22 cellular contexts compared by ENCODE assay signal in the genomic region with DNA sequence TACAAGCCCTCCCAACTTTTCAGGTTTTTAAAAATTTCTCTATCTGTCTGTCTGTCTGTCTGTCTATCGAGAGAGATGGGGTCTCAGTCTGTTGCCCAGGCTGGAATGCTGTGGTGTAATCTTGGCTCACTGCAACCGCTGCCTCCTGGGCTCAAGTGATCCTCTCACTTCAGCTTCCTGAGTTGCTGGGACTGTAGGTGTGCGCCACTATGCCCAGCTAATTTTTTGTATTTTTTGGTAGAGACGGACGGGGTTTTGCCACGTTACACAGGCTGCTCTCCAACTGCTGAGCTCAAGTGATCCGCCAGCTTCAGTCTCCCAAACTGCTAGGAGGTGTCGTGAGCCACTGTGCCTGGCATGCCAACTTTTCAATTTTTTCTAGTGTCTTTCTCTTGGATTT. TPM values are rescaled to one million over a fixed set of nuclear protein-coding genes. Genes with fewer than 3 reads are reported as not detected.
DNase-seq lines count a peak whose midpoint lies in the region; ATAC-seq and TF ChIP-seq lines count a peak whose summit lies in the region.
"Had no signal": no experiment of that assay in that cellular context is flagged by ENCODE, and none has a peak within 500 bp of the region (broad histone marks: within the 10 kb centered on the region; RNA-seq: fewer than 3 reads in every experiment).

No MANE protein-coding gene starts in this region.

- H3K4me2 ChIP-seq in GM23338 = no peak overlapping the region
- H3K4me2 ChIP-seq: PC-9 had no signal

- H3K36me3 ChIP-seq in GM23338 (ENCODE audit: insufficient read depth) (no peaks in the 10 kb centered on the region), upper lobe of right lung (no peaks in the 10 kb centered on the region)
- H3K36me3 ChIP-seq: BE2C, MG63 had no signal

- H3K4me1 ChIP-seq in GM23338 (ENCODE audit: insufficient read depth) (no peaks in the 10 kb centered on the region), upper lobe of right lung (peaks cover 19% of the 10 kb centered on the region)

- peaks cover 2% of the 10 kb centered on the region for H3K27me3 Mint-ChIP-seq in GM23338 (ENCODE audit: insufficient read depth, low read depth, poor library complexity)
- no peaks in the 10 kb centered on the region for H3K27me3 Mint-ChIP-seq in activated B cell treated with CpG ODN at 0.5 μM for 24 hours
- no peaks in the 10 kb centered on the region for H3K27me3 Mint-ChIP-seq in naive B cell
- H3K27me3 Mint-ChIP-seq in T-helper 2 cell treated with Interferon-gamma antibody and Interleukin-4, amounts not matched to agents 5 μg/mL and 100 μg/mL, for 36 hours (ENCODE audit: low read depth) = no peaks in the 10 kb centered on the region
- no peaks in the 10 kb centered on the region for H3K27me3 Mint-ChIP-seq in stimulated activated naive CD8-positive, alpha-beta T cell treated with anti-CD3 and anti-CD28 coated beads, Interleukin-15, amount 100 ng/mL, for 72 hours

- H3K27ac Mint-ChIP-seq in GM23338 (no peak overlapping the region), activated B cell treated with CpG ODN at 0.5 μM for 24 hours (peak overlapping the region; percentile 13), naive B cell (peak overlapping the region; percentile 42 to 89 (median 66))
- no peak overlapping the region for H3K27ac Mint-ChIP-seq in T-helper 2 cell treated with Interferon-gamma antibody and Interleukin-4, amounts not matched to agents 5 μg/mL and 100 μg/mL, for 36 hours
- no peak overlapping the region for H3K27ac Mint-ChIP-seq in stimulated activated naive CD8-positive, alpha-beta T cell treated with anti-CD3 and anti-CD28 coated beads, Interleukin-15, amount 100 ng/mL, for 72 hours

- H3K9me2 ChIP-seq in GM23338 (ENCODE audit: insufficient read depth) = no peaks in the 10 kb centered on the region

- peaks cover 33% of the 10 kb centered on the region for H3K4me1 Mint-ChIP-seq in GM23338
- H3K4me1 Mint-ChIP-seq in activated B cell treated with CpG ODN at 0.5 μM for 24 hours = peaks cover 88% of the 10 kb centered on the region
- H3K4me1 Mint-ChIP-seq in naive B cell = peaks cover 49 to 93% (median 84%) of the 10 kb centered on the region in 3 donors
- peaks cover 23% of the 10 kb centered on the region for H3K4me1 Mint-ChIP-seq in T-helper 2 cell treated with Interferon-gamma antibody and Interleukin-4, amounts not matched to agents 5 μg/mL and 100 μg/mL, for 36 hours (ENCODE audit: low read depth)
- H3K4me1 Mint-ChIP-seq in stimulated activated naive CD8-positive, alpha-beta T cell treated with anti-CD3 and anti-CD28 coated beads, Interleukin-15, amount 100 ng/mL, for 72 hours = peaks cover 29% of the 10 kb centered on the region

- H3K27ac ChIP-seq in GM23338 (ENCODE audit: low read depth) (no peak overlapping the region), upper lobe of right lung (no peak overlapping the region)
- H3K27ac ChIP-seq: PC-9, SK-N-MC had no signal

- peak; percentile 36; the same call in 1 of the 3 replicates for ATAC-seq in GM23338
- ATAC-seq in activated B cell treated with CpG ODN at 0.5 μM for 24 hours (ENCODE audit: low read depth) = no peak
- ATAC-seq in naive B cell (ENCODE audit: low read depth in 2 of 2) = no peak
- peak; percentile 53 for ATAC-seq in upper lobe of right lung
- no peak for ATAC-seq in stimulated activated naive CD8-positive, alpha-beta T cell treated with anti-CD3 and anti-CD28 coated beads, Interleukin-15, amount 100 ng/mL, for 72 hours

- H4K20me1 ChIP-seq in GM23338 (replicated peaks; ENCODE audit: insufficient read depth) = peaks cover 23% of the 10 kb centered on the region

- H3F3A ChIP-seq in GM23338 (replicated peaks; ENCODE audit: low read depth) = no peaks in the 10 kb centered on the region

- DNase-seq in GM23338 (ENCODE audit: low spot score) (no peak), activated B cell treated with CpG ODN at 0.5 μM for 24 hours (no peak), naive B cell (no peak), upper lobe of right lung (no peak)
- no peak for DNase-seq in stimulated activated CD8-positive, alpha-beta memory T cell treated with anti-CD3 and anti-CD28 coated beads, Interleukin-4, amount 100 ng/mL, for 48 hours
- no peak for DNase-seq in T-helper 2 cell treated with Interferon-gamma antibody and Interleukin-4, amounts not matched to agents 5 μg/mL and 100 μg/mL, for 36 hours (ENCODE audit: low spot score)
- no peak for DNase-seq in stimulated activated naive CD8-positive, alpha-beta T cell treated with anti-CD3 and anti-CD28 coated beads, Interleukin-15, amount 100 ng/mL, for 72 hours
- DNase-seq: BE2C, COR-L47, DMS79, Kasumi-1, MG63, NCI-H1417 treated with DMSO at 0.1 percent for 48 hours, NCI-H187, NCI-H2107, NCI-H2227 treated with DMSO at 0.1 percent for 48 hours, NCI-H510A, NCI-H748 treated with DMSO at 0.1 percent for 48 hours, PC-9, RPMI8226, SHP77 had no signal

- H3K9me3 Mint-ChIP-seq in GM23338 (no peaks in the 10 kb centered on the region), activated B cell treated with CpG ODN at 0.5 μM for 24 hours (no peaks in the 10 kb centered on the region), naive B cell (no peaks in the 10 kb centered on the region)
- H3K9me3 Mint-ChIP-seq in T-helper 2 cell treated with Interferon-gamma antibody and Interleukin-4, amounts not matched to agents 5 μg/mL and 100 μg/mL, for 36 hours = no peaks in the 10 kb centered on the region
- no peaks in the 10 kb centered on the region for H3K9me3 Mint-ChIP-seq in stimulated activated naive CD8-positive, alpha-beta T cell treated with anti-CD3 and anti-CD28 coated beads, Interleukin-15, amount 100 ng/mL, for 72 hours

- POLR2A ChIA-PET in activated B cell treated with CpG ODN at 0.5 μM for 24 hours (lab: Charles Lee) = no interaction called here

- H2AFZ ChIP-seq in GM23338 = no peak overlapping the region
- H2AFZ ChIP-seq: PC-9 had no signal

- no peaks in the 10 kb centered on the region for H3K36me3 Mint-ChIP-seq in GM23338 (ENCODE audit: low read depth)
- peaks cover 48% of the 10 kb centered on the region for H3K36me3 Mint-ChIP-seq in activated B cell treated with CpG ODN at 0.5 μM for 24 hours (ENCODE audit: low read depth)
- peaks cover 6 to 16% of the 10 kb centered on the region in 2 donors for H3K36me3 Mint-ChIP-seq in naive B cell
- H3K36me3 Mint-ChIP-seq in T-helper 2 cell treated with Interferon-gamma antibody and Interleukin-4, amounts not matched to agents 5 μg/mL and 100 μg/mL, for 36 hours (ENCODE audit: low read depth) = peaks cover 12% of the 10 kb centered on the region

- no peaks in the 10 kb centered on the region for H3K27me3 ChIP-seq in GM23338 (ENCODE audit: insufficient read depth)
- H3K27me3 ChIP-seq in upper lobe of right lung = no peaks in the 10 kb centered on the region
- H3K27me3 ChIP-seq: BE2C, MG63 had no signal

- CTCF ChIA-PET in activated B cell treated with CpG ODN at 0.5 μM for 24 hours (lab: Charles Lee) = no interaction called here

- no peaks in the 10 kb centered on the region for H3K9me3 ChIP-seq in upper lobe of right lung
- H3K9me3 ChIP-seq: BE2C, MG63 had no signal

- intact Hi-C loops in activated B cell treated with CpG ODN at 0.5 μM for 24 hours (cut with micrococcal nuclease) (no loop called here), upper lobe of right lung (cut with DNase I) (no loop called here)

- no peak overlapping the region for H3K4me3 ChIP-seq in GM23338
- no peak overlapping the region for H3K4me3 ChIP-seq in upper lobe of right lung
- H3K4me3 ChIP-seq: MG63, PC-9, SK-N-MC had no signal

- H3K4me3 Mint-ChIP-seq in GM23338 = no peak overlapping the region
- no peak overlapping the region for H3K4me3 Mint-ChIP-seq in activated B cell treated with CpG ODN at 0.5 μM for 24 hours
- peak overlapping the region in 1 of 8 donors; percentile 71 for H3K4me3 Mint-ChIP-seq in naive B cell
- no peak overlapping the region for H3K4me3 Mint-ChIP-seq in T-helper 2 cell treated with Interferon-gamma antibody and Interleukin-4, amounts not matched to agents 5 μg/mL and 100 μg/mL, for 36 hours
- H3K4me3 Mint-ChIP-seq in stimulated activated naive CD8-positive, alpha-beta T cell treated with anti-CD3 and anti-CD28 coated beads, Interleukin-15, amount 100 ng/mL, for 72 hours = no peak overlapping the region

- peaks cover 96% of the 10 kb centered on the region for H3K79me2 ChIP-seq in GM23338 (replicated peaks; ENCODE audit: insufficient read depth)

- TF ChIP-seq CTCF in GM23338 (conservative IDR thresholded peaks at IDR 0.05; ENCODE audit: low read depth in 2 of 2) (no peak), activated B cell treated with CpG ODN at 0.5 μM for 24 hours (IDR thresholded peaks at IDR 0.05) (no peak), upper lobe of right lung (IDR thresholded peaks at IDR 0.05) (no peak)

TF ChIP-seq in GM23338, 12 proteins besides CTCF, POLR2A, EP300 and RAD21 (continues in another document):
- TF ChIP-seq, protein P1, sequence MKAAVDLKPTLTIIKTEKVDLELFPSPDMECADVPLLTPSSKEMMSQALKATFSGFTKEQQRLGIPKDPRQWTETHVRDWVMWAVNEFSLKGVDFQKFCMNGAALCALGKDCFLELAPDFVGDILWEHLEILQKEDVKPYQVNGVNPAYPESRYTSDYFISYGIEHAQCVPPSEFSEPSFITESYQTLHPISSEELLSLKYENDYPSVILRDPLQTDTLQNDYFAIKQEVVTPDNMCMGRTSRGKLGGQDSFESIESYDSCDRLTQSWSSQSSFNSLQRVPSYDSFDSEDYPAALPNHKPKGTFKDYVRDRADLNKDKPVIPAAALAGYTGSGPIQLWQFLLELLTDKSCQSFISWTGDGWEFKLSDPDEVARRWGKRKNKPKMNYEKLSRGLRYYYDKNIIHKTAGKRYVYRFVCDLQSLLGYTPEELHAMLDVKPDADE (IDR thresholded peaks at IDR 0.05) = no peak
- TF ChIP-seq STAT1 (IDR thresholded peaks at IDR 0.05; ENCODE audit: unreplicated experiment) (no peak), CREB1 (CRISPR knock-in tag; IDR thresholded peaks at IDR 0.05; ENCODE audit: low read depth) (no peak), POLR2AphosphoS5 (IDR thresholded peaks at IDR 0.05; ENCODE audit: low read depth) (no peak)

RNA-seq across cellular contexts. Expression of gene SIPA1L1, which starts 24.2 kb away (rescaled TPM):
- 46.6 and 61.0 TPM in 2 replicates for total RNA-seq in GM23338 (2014; rRNA removed; shearing (Covaris generic))
- 31.7 and 33.3 TPM in 2 replicates for polyA plus RNA-seq in GM23338 (2016; fragmentation: Nextera tagmentation; extraction: Ambion mirVana)
- 114 and 134 TPM in 2 replicates for total RNA-seq in activated B cell treated with CpG ODN at 0.5 μM for 24 hours
- 100 to 1,000 TPM in 1 of 6 donors, 10 to 100 TPM in 4, 1 to 10 TPM in 1; 8.3 to 106 (median 65.8) TPM for polyA plus RNA-seq in naive B cell (ENCODE audit: low read depth in 6 of 6)
- 52.1 TPM for total RNA-seq in upper lobe of right lung

Comparison
In these comparisons a context has a peak if more than half of its experiments do, and no peak if none do; other contexts are left out.
1. ATAC-seq: peak in GM23338 (single experiment) and upper lobe of right lung (single experiment); none in activated B cell treated with CpG ODN at 0.5 μM for 24 hours (single experiment), naive B cell (0 of 2) and stimulated activated naive CD8-positive, alpha-beta T cell treated with anti-CD3 and anti-CD28 coated beads, Interleukin-15, amount 100 ng/mL, for 72 hours (single experiment).
2. H3K27ac Mint-ChIP-seq: peak in activated B cell treated with CpG ODN at 0.5 μM for 24 hours (single experiment) and naive B cell (6 of 6); none in GM23338 (single experiment), T-helper 2 cell treated with Interferon-gamma antibody and Interleukin-4, amounts not matched to agents 5 μg/mL and 100 μg/mL, for 36 hours (single experiment) and stimulated activated naive CD8-positive, alpha-beta T cell treated with anti-CD3 and anti-CD28 coated beads, Interleukin-15, amount 100 ng/mL, for 72 hours (0 of 2).